30 cellular contexts compared by ENCODE assay signal in the genomic region with DNA sequence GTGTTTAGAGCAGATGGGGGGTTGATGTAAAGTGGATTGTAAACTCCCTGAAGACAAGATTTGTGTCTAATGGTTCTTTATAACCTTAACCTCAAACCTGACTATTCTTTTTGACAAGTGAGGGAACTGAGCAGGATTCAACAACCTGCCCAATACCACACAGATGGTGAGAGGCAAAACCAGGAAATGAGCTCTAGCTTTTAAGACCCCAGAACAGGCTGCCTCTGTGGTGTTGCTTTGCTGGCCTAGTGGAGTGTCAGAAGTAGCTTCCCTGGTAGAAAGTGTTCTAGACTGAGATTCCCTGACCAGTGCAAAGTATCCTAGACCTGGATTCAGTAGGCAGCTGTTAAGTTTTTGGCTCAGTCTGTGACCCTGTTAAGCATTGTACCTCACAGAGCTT. TPM values are rescaled to one million over a fixed set of nuclear protein-coding genes. Genes with fewer than 3 reads are reported as not detected.
A peak's percentile ranks its signal among the peaks of the same experiment; 100 is the strongest.
DNase-seq lines count a peak whose midpoint lies in the region; ATAC-seq and TF ChIP-seq lines count a peak whose summit lies in the region.
"Had no signal": no experiment of that assay in that cellular context is flagged by ENCODE, and none has a peak within 500 bp of the region (broad histone marks: within the 10 kb centered on the region; RNA-seq: fewer than 3 reads in every experiment).

No MANE protein-coding gene starts in this region.

- peaks cover 31% of the 10 kb centered on the region for H3K4me1 Mint-ChIP-seq in Caco-2 (ENCODE audit: low read depth, unreplicated experiment)
- H3K4me1 Mint-ChIP-seq: activated B cell treated with CpG ODN at 0.5 μM for 24 hours, IgD-negative memory B cell had no signal

- peak overlapping the region; percentile 48 for H3K27ac Mint-ChIP-seq in Caco-2 (ENCODE audit: unreplicated experiment)
- H3K27ac Mint-ChIP-seq: activated B cell treated with CpG ODN at 0.5 μM for 24 hours; activated naive CD4-positive, alpha-beta T cell treated with anti-CD3 and anti-CD28 coated beads, Interleukin-2, amount 50 U/mL, for 24 hours; CD14-positive monocyte; IgD-negative memory B cell had no signal

- H3K27me3 ChIP-seq in ACC112 (ENCODE audit: insufficient read depth, low read length) (no peaks in the 10 kb centered on the region), Caco-2 (replicated peaks; ENCODE audit: control insufficient read depth, insufficient read depth, low read length) (no peaks in the 10 kb centered on the region), SJSA1 (replicated peaks) (no peaks in the 10 kb centered on the region), esophagus muscularis mucosa (no peaks in the 10 kb centered on the region)
- H3K27me3 ChIP-seq: ascending aorta, gastroesophageal sphincter, neutrophil, sigmoid colon had no signal

- intact Hi-C loops in Caco-2 (cut with micrococcal nuclease; ENCODE audit: unreplicated experiment) (no loop called here), esophagus muscularis mucosa (cut with DNase I) (no loop called here)

- CTCF ChIA-PET in Caco-2 (lab: Charles Lee) = no interaction called here

- H3K4me3 ChIP-seq in ACC112 (ENCODE audit: low read depth, low read length) (no peak overlapping the region), Caco-2 (ENCODE audit: low read depth, low read length) (no peak overlapping the region), SJSA1 (no peak overlapping the region), esophagus muscularis mucosa (no peak overlapping the region)
- H3K4me3 ChIP-seq: ascending aorta, gastroesophageal sphincter, left ventricle myocardium inferior, sigmoid colon had no signal

- no peak for TF ChIP-seq CTCF in Caco-2 (IDR thresholded peaks at IDR 0.05; ENCODE audit: insufficient read depth in 1 of 2, low read depth in 1 of 2, low read length in 1 of 2, severe bottlenecking in 1 of 2, unreplicated experiment in 1 of 2)
- TF ChIP-seq CTCF in esophagus muscularis mucosa (IDR thresholded peaks at IDR 0.05) = no peak
- TF ChIP-seq CTCF in GM20000 (IDR thresholded peaks at IDR 0.05; ENCODE audit: extremely low read depth, missing control alignments) = no peak

- no peak for ATAC-seq in GM19455 (IDR thresholded peaks at IDR 0.05; ENCODE audit: unreplicated experiment)
- ATAC-seq: gastroesophageal sphincter had no signal

- H3K36me3 ChIP-seq in ACC112 (ENCODE audit: insufficient read depth, low read length) (no peaks in the 10 kb centered on the region), Caco-2 (ENCODE audit: control insufficient read depth, insufficient read depth, low read length) (no peaks in the 10 kb centered on the region), SJSA1 (no peaks in the 10 kb centered on the region), esophagus muscularis mucosa (no peaks in the 10 kb centered on the region)
- H3K36me3 ChIP-seq: ascending aorta, gastroesophageal sphincter, left ventricle myocardium inferior, neutrophil, sigmoid colon had no signal

- H3K9me3 ChIP-seq in Caco-2 = no peaks in the 10 kb centered on the region
- H3K9me3 ChIP-seq in SJSA1 (replicated peaks) = no peaks in the 10 kb centered on the region
- no peaks in the 10 kb centered on the region for H3K9me3 ChIP-seq in esophagus muscularis mucosa
- H3K9me3 ChIP-seq: ascending aorta, gastroesophageal sphincter, left ventricle myocardium inferior, neutrophil, sigmoid colon had no signal

- no peaks in the 10 kb centered on the region for H3K9me3 Mint-ChIP-seq in Caco-2 (ENCODE audit: unreplicated experiment)
- H3K9me3 Mint-ChIP-seq: activated B cell treated with CpG ODN at 0.5 μM for 24 hours; activated naive CD4-positive, alpha-beta T cell treated with anti-CD3 and anti-CD28 coated beads, Interleukin-2, amount 50 U/mL, for 24 hours; activated T-cell treated with anti-CD3 and anti-CD28 coated beads, Interleukin-2, amount 50 U/mL, for 4 hours; CD14-positive monocyte; IgD-negative memory B cell had no signal

- peaks cover 42% of the 10 kb centered on the region for H3K4me1 ChIP-seq in ACC112 (ENCODE audit: control insufficient read depth, insufficient read depth, low read length, unreplicated experiment)
- peaks cover 13% of the 10 kb centered on the region for H3K4me1 ChIP-seq in Caco-2
- peaks cover 48% of the 10 kb centered on the region for H3K4me1 ChIP-seq in SJSA1 (replicated peaks)
- peaks cover 0 to 12% (median 0%) of the 10 kb centered on the region in 4 donors for H3K4me1 ChIP-seq in esophagus muscularis mucosa
- H3K4me1 ChIP-seq: ascending aorta, left ventricle myocardium inferior had no signal

- H3K79me2 ChIP-seq in ACC112 (ENCODE audit: control insufficient read depth, insufficient read depth, low read length, unreplicated experiment) = no peaks in the 10 kb centered on the region

- DNase-seq in Caco-2 (no peak), SJSA1 (ENCODE audit: low read depth in 1 of 2, low spot score in 2 of 2) (no peak), esophagus muscularis mucosa (ENCODE audit: extremely low spot score) (peak; percentile 29), NCI-H748 (lab: John Stamatoyannopoulos, UW; ENCODE audit: unreplicated experiment) (no peak), GM20000 (ENCODE audit: low spot score) (no peak), cerebellum (ENCODE audit: low spot score) (no peak)
- DNase-seq: activated B cell treated with CpG ODN at 0.5 μM for 24 hours; activated T-cell treated with anti-CD3 and anti-CD28 coated beads, Interleukin-2, amount 50 U/mL, for 4 hours; caudate nucleus; EL; GOT3; hippocampal formation; left ventricle myocardium inferior; NCI-H1092; NCI-H1694 treated with DMSO at 0.1 percent for 48 hours; NCI-H2171; NCI-H510A treated with DMSO at 0.1 percent for 48 hours; SHP77 treated with DMSO at 0.1 percent for 48 hours; sigmoid colon; stimulated activated CD4-positive, alpha-beta T cell treated with anti-CD3 and anti-CD28 coated beads, Interleukin-15, amount 100 ng/mL, for 24 hours; stimulated activated naive CD4-positive, alpha-beta T cell treated with Interleukin-2 at 50 U/mL for 16 hours had no signal

- peaks cover 11% of the 10 kb centered on the region for H3K36me3 Mint-ChIP-seq in Caco-2 (ENCODE audit: insufficient read depth, unreplicated experiment)
- H3K36me3 Mint-ChIP-seq: activated naive CD4-positive, alpha-beta T cell treated with anti-CD3 and anti-CD28 coated beads, Interleukin-2, amount 50 U/mL, for 24 hours; CD14-positive monocyte; IgD-negative memory B cell had no signal

- H3K4me3 Mint-ChIP-seq in Caco-2 (ENCODE audit: unreplicated experiment) = no peak overlapping the region
- H3K4me3 Mint-ChIP-seq: activated B cell treated with CpG ODN at 0.5 μM for 24 hours; activated naive CD4-positive, alpha-beta T cell treated with anti-CD3 and anti-CD28 coated beads, Interleukin-2, amount 50 U/mL, for 24 hours; activated T-cell treated with anti-CD3 and anti-CD28 coated beads, Interleukin-2, amount 50 U/mL, for 4 hours; CD14-positive monocyte; IgD-negative memory B cell had no signal

- TF ChIP-seq EP300 in esophagus muscularis mucosa (IDR thresholded peaks at IDR 0.05) = no peak

- peak overlapping the region; percentile 37 for H2AFZ ChIP-seq in ACC112 (ENCODE audit: low read length, unreplicated experiment)

- TF ChIP-seq POLR2A in esophagus muscularis mucosa (IDR thresholded peaks at IDR 0.05; ENCODE audit: low read depth) = no peak

- BruUV-seq in Caco-2 (replicated peaks; lab: Mats Ljungman, UMichigan) = no TSS peak

- POLR2A ChIA-PET in Caco-2 (lab: Charles Lee) = no interaction called here

- no peaks in the 10 kb centered on the region for H3K27me3 Mint-ChIP-seq in Caco-2 (ENCODE audit: insufficient read depth, unreplicated experiment)
- H3K27me3 Mint-ChIP-seq: activated naive CD4-positive, alpha-beta T cell treated with anti-CD3 and anti-CD28 coated beads, Interleukin-2, amount 50 U/mL, for 24 hours had no signal

- H3K27ac ChIP-seq in ACC112 (ENCODE audit: low read depth, low read length) (no peak overlapping the region), SJSA1 (0 out of 2 replicates have a peak overlapping the region, but pooled peaks have one; percentile 1), esophagus muscularis mucosa (replicated peaks in 1 of 4) (no peak overlapping the region)
- H3K27ac ChIP-seq: ascending aorta, gastroesophageal sphincter, left ventricle myocardium inferior, neutrophil, sigmoid colon had no signal

RNA-seq across cellular contexts. Expression of a gene that starts 9.0 kb away (rescaled TPM):
- total RNA-seq in Caco-2 (2022) (0.18 and 0.28 TPM in 2 replicates), esophagus muscularis mucosa (not detected), cerebellum (not detected)
- 0.29 TPM in 1 of 2 replicates, not detected in the other for total RNA-seq in SJSA1 (2014; rRNA removed; shearing (Covaris generic))
- total RNA-seq: activated B cell treated with CpG ODN at 0.5 μM for 24 hours, ascending aorta, left ventricle myocardium inferior, posterior vena cava, sigmoid colon had no signal

RNA-seq across cellular contexts. Expression of a gene that starts 21.8 kb away (rescaled TPM):
- total RNA-seq in Caco-2 (2022) = not detected in 2 replicates
- total RNA-seq in SJSA1 (2014; rRNA removed; shearing (Covaris generic)) = not detected in 2 replicates
- 1 to 10 TPM in 3 of 4 donors, under 1 TPM in 1; 0.80 to 2.0 (median 1.4) TPM for total RNA-seq in esophagus muscularis mucosa
- 1.7 TPM for total RNA-seq in cerebellum
- total RNA-seq: activated T-cell treated with anti-CD3 and anti-CD28 coated beads, Interleukin-2, amount 50 U/mL, for 4 hours had no signal

RNA-seq across cellular contexts. Expression of a gene that starts 29.2 kb away (rescaled TPM):
- total RNA-seq in Caco-2 (2022) = not detected in 2 replicates
- not detected in 2 replicates for total RNA-seq in SJSA1 (2014; rRNA removed; shearing (Covaris generic))
- total RNA-seq in esophagus muscularis mucosa = 10 to 100 TPM in 3 of 4 donors, 1 to 10 TPM in 1; 3.0 to 14.2 (median 12.4) TPM
- total RNA-seq in cerebellum = 0.91 TPM
